In genomic region chr13:37360556-37360955, GRCh38 we compare ENCODE assay signal across 24 cellular contexts.
DNase-seq lines count a peak whose midpoint lies in the region; ATAC-seq and TF ChIP-seq lines count a peak whose summit lies in the region.
"Had no signal": no experiment of that assay in that cellular context is flagged by ENCODE, and none has a peak within 500 bp of the region (broad histone marks: within the 10 kb centered on the region; RNA-seq: fewer than 3 reads in every experiment).

No MANE protein-coding gene starts in this region.

- peaks cover 4% of the 10 kb centered on the region for H3K4me1 Mint-ChIP-seq in endothelial cell (ENCODE audit: unreplicated experiment)
- H3K4me1 Mint-ChIP-seq: central memory CD8-positive, alpha-beta T cell had no signal

- H3K9ac ChIP-seq in mesenchymal stem cell (ENCODE audit: low read length) (peak overlapping the region; percentile 37), MM.1S (ENCODE audit: low read length) (no peak overlapping the region)
- H3K9ac ChIP-seq: parathyroid adenoma had no signal

- no peak overlapping the region for H2AFZ ChIP-seq in mesenchymal stem cell (ENCODE audit: low read depth, low read length)
- no peak overlapping the region for H2AFZ ChIP-seq in MM.1S (ENCODE audit: low read length)
- H2AFZ ChIP-seq: parathyroid adenoma had no signal

- no peak overlapping the region for H2BK5ac ChIP-seq in mesenchymal stem cell (ENCODE audit: low read depth, low read length, poor library complexity, severe bottlenecking)

- H3K27me3 ChIP-seq in RWPE2 (ENCODE audit: insufficient read depth, poor library complexity, severe bottlenecking) (no peaks in the 10 kb centered on the region), mesenchymal stem cell (ENCODE audit: control insufficient read depth in 1 of 2, insufficient read depth in 1 of 2, low read length in 2 of 2) (no peaks in the 10 kb centered on the region), MM.1S (replicated peaks; ENCODE audit: insufficient read depth, low read length) (no peaks in the 10 kb centered on the region)
- H3K27me3 ChIP-seq: sigmoid colon, upper lobe of right lung had no signal

- H3K23ac ChIP-seq in mesenchymal stem cell (ENCODE audit: low read length in 2 of 2), result no peak overlapping the region

- H3K9me3 Mint-ChIP-seq in endothelial cell (ENCODE audit: unreplicated experiment), result no peaks in the 10 kb centered on the region
- H3K9me3 Mint-ChIP-seq: activated T-cell treated with anti-CD3 and anti-CD28 coated beads, Interleukin-2, amount 50 U/mL, for 24 hours; mesothelial cell of epicardium had no signal

- H3K27ac ChIP-seq in RWPE2 (ENCODE audit: poor library complexity, severe bottlenecking) (peak overlapping the region; percentile 79), mesenchymal stem cell (ENCODE audit: low read length, poor library complexity, severe bottlenecking) (no peak overlapping the region), MM.1S (ENCODE audit: low read length) (no peak overlapping the region)
- H3K27ac ChIP-seq: parathyroid adenoma, sigmoid colon, upper lobe of right lung had no signal

- no peak overlapping the region for H2BK120ac ChIP-seq in mesenchymal stem cell (ENCODE audit: low read depth, low read length)

- DNase-seq in CD1c-positive myeloid dendritic cell (ENCODE audit: extremely low spot score) (peak; percentile 21), RWPE2 (ENCODE audit: low spot score) (no peak), endothelial cell (ENCODE audit: low spot score) (no peak), mesenchymal stem cell (peak; percentile 26), MM.1S (no peak), UCSD-AML1 (lab: John Stamatoyannopoulos, UW; ENCODE audit: unreplicated experiment) (no peak)
- DNase-seq: ACHN; activated T-cell treated with anti-CD3 and anti-CD28 coated beads, Interleukin-2, amount 50 U/mL, for 24 hours; amniotic stem cell; C1 segment of cervical spinal cord; NCI-H1105; NCI-H2029; NCI-H226; NCI-H748 treated with DMSO at 0.1 percent for 48 hours; Right ventricle myocardium superior; sigmoid colon; upper lobe of right lung had no signal

- H3K36me3 Mint-ChIP-seq in endothelial cell (ENCODE audit: low read depth, unreplicated experiment), result no peaks in the 10 kb centered on the region
- H3K36me3 Mint-ChIP-seq: mesothelial cell of epicardium; natural killer cell treated with Interleukin-12 subunit alpha and Interleukin-12 subunit beta and Interleukin-15 and Interleukin-18, amount 100 ng/mL, for 72 hours had no signal

- H3K36me3 ChIP-seq in RWPE2 (ENCODE audit: low read depth), result no peaks in the 10 kb centered on the region
- no peaks in the 10 kb centered on the region for H3K36me3 ChIP-seq in mesenchymal stem cell (ENCODE audit: control insufficient read depth in 1 of 2, insufficient read depth in 2 of 2, low read depth in 1 of 2, low read length in 2 of 2)
- H3K36me3 ChIP-seq in MM.1S (replicated peaks; ENCODE audit: insufficient read depth, low read length), result no peaks in the 10 kb centered on the region
- H3K36me3 ChIP-seq: sigmoid colon, upper lobe of right lung had no signal

- H3K4me3 ChIP-seq in RWPE2 (ENCODE audit: severe bottlenecking) (no peak overlapping the region), mesenchymal stem cell (ENCODE audit: insufficient read depth in 1 of 2, low read depth in 1 of 2, low read length in 2 of 2) (no peak overlapping the region), MM.1S (ENCODE audit: low read length) (no peak overlapping the region)
- H3K4me3 ChIP-seq: sigmoid colon, upper lobe of right lung had no signal

- no peaks in the 10 kb centered on the region for H4K20me1 ChIP-seq in MM.1S (ENCODE audit: insufficient read depth, low read length)

- TF ChIP-seq POLR2A in GM18505 (IDR thresholded peaks at IDR 0.05; ENCODE audit: borderline replicate concordance, extremely low read depth, insufficient read depth, insufficient read length), result no peak

- peak overlapping the region; percentile 57 for H3K27ac Mint-ChIP-seq in endothelial cell (ENCODE audit: unreplicated experiment)
- H3K27ac Mint-ChIP-seq: activated T-cell treated with anti-CD3 and anti-CD28 coated beads, Interleukin-2, amount 50 U/mL, for 24 hours; mesothelial cell of epicardium; natural killer cell treated with Interleukin-12 subunit alpha and Interleukin-12 subunit beta and Interleukin-15 and Interleukin-18, amount 100 ng/mL, for 72 hours had no signal

- no peak overlapping the region for H4K8ac ChIP-seq in mesenchymal stem cell (ENCODE audit: low read length)

- no peak overlapping the region for H2BK15ac ChIP-seq in mesenchymal stem cell (ENCODE audit: low read depth, poor library complexity, severe bottlenecking)

- no peaks in the 10 kb centered on the region for H3K9me2 ChIP-seq in MM.1S (replicated peaks; ENCODE audit: insufficient read depth, low read length)

- ATAC-seq in RWPE2 (ENCODE audit: low read depth), result no peak
- no peak for ATAC-seq in GM19397 (IDR thresholded peaks at IDR 0.05; ENCODE audit: unreplicated experiment)
- ATAC-seq in GM18505 (IDR thresholded peaks at IDR 0.05; ENCODE audit: unreplicated experiment), result no peak
- ATAC-seq: esophagus mucosa; natural killer cell treated with Interleukin-12 subunit alpha and Interleukin-12 subunit beta and Interleukin-15 and Interleukin-18, amount 100 ng/mL, for 72 hours; upper lobe of right lung had no signal

- no peak overlapping the region for H3K14ac ChIP-seq in mesenchymal stem cell (ENCODE audit: low read length in 2 of 2)

- H3K27me3 Mint-ChIP-seq in endothelial cell (ENCODE audit: unreplicated experiment), result no peaks in the 10 kb centered on the region
- H3K27me3 Mint-ChIP-seq: activated T-cell treated with anti-CD3 and anti-CD28 coated beads, Interleukin-2, amount 50 U/mL, for 24 hours; central memory CD8-positive, alpha-beta T cell; natural killer cell treated with Interleukin-12 subunit alpha and Interleukin-12 subunit beta and Interleukin-15 and Interleukin-18, amount 100 ng/mL, for 72 hours had no signal

- no peak overlapping the region for H2BK12ac ChIP-seq in mesenchymal stem cell (ENCODE audit: low read length in 2 of 2)

- H3K18ac ChIP-seq in mesenchymal stem cell (ENCODE audit: low read depth in 1 of 2, low read length in 2 of 2), result no peak overlapping the region

- no peak for TF ChIP-seq CTCF in RWPE2 (IDR thresholded peaks at IDR 0.05; ENCODE audit: poor library complexity, severe bottlenecking)
- no peak for TF ChIP-seq CTCF in endothelial cell (IDR thresholded peaks at IDR 0.05; ENCODE audit: unreplicated experiment)
- no peak for TF ChIP-seq CTCF in MM.1S (IDR thresholded peaks at IDR 0.05; ENCODE audit: low read length)

- H3K4me3 Mint-ChIP-seq in endothelial cell (ENCODE audit: unreplicated experiment), result no peak overlapping the region
- H3K4me3 Mint-ChIP-seq: activated T-cell treated with anti-CD3 and anti-CD28 coated beads, Interleukin-2, amount 50 U/mL, for 24 hours; central memory CD8-positive, alpha-beta T cell; mesothelial cell of epicardium; natural killer cell treated with Interleukin-12 subunit alpha and Interleukin-12 subunit beta and Interleukin-15 and Interleukin-18, amount 100 ng/mL, for 72 hours had no signal

- H4K91ac ChIP-seq in mesenchymal stem cell (ENCODE audit: low read length), result no peak overlapping the region

- no peak overlapping the region for H3K4ac ChIP-seq in mesenchymal stem cell (ENCODE audit: low read depth in 1 of 2, low read length in 2 of 2)

- no peak overlapping the region for H2AK5ac ChIP-seq in mesenchymal stem cell (ENCODE audit: low read length, severe bottlenecking)

- no peaks in the 10 kb centered on the region for H3F3A ChIP-seq in MM.1S (ENCODE audit: insufficient read depth, low read length)

- no peaks in the 10 kb centered on the region for H3K79me1 ChIP-seq in mesenchymal stem cell (replicated peaks; ENCODE audit: low read length, poor library complexity, severe bottlenecking)

- H3K9me3 ChIP-seq in RWPE2 (ENCODE audit: severe bottlenecking) (no peaks in the 10 kb centered on the region), mesenchymal stem cell (ENCODE audit: control insufficient read depth, low read length) (no peaks in the 10 kb centered on the region), MM.1S (replicated peaks; ENCODE audit: insufficient read depth, low read length) (no peaks in the 10 kb centered on the region)
- H3K9me3 ChIP-seq: sigmoid colon, upper lobe of right lung had no signal

- WGBS in mesenchymal stem cell, result no CpG with 5 or more reads among the region's 2 CpGs

- H3K4me2 ChIP-seq in mesenchymal stem cell (ENCODE audit: low read length, poor library complexity, severe bottlenecking) (no peak overlapping the region), MM.1S (ENCODE audit: low read depth, low read length) (no peak overlapping the region)

- H3K4me1 ChIP-seq in RWPE2 (ENCODE audit: insufficient read depth, poor library complexity, severe bottlenecking) (peaks cover 25% of the 10 kb centered on the region), mesenchymal stem cell (ENCODE audit: control insufficient read depth, insufficient read depth, low read depth, low read length) (no peaks in the 10 kb centered on the region), MM.1S (ENCODE audit: low read length) (no peaks in the 10 kb centered on the region)
- H3K4me1 ChIP-seq: parathyroid adenoma, sigmoid colon, upper lobe of right lung had no signal

- H3K79me2 ChIP-seq in MM.1S (ENCODE audit: low read length), result no peaks in the 10 kb centered on the region
- H3K79me2 ChIP-seq: parathyroid adenoma had no signal

Comparison
In these comparisons a context has a peak if more than half of its experiments do, and no peak if none do; other contexts are left out.
1. DNase-seq: peak in CD1c-positive myeloid dendritic cell (single experiment) and mesenchymal stem cell (single experiment); none in RWPE2 (single experiment), endothelial cell (single experiment), MM.1S (single experiment) and UCSD-AML1 (single experiment).